Comparison of ENCODE assay signal across 9 cellular contexts in genomic region chr19:41997121-41997850, GRCh38. TPM values are rescaled to one million over a fixed set of nuclear protein-coding genes. Genes with fewer than 3 reads are reported as not detected.
A peak's percentile ranks its signal among the peaks of the same experiment; 100 is the strongest.
DNase-seq lines count a peak whose midpoint lies in the region; ATAC-seq and TF ChIP-seq lines count a peak whose summit lies in the region.
"Had no signal": no experiment of that assay in that cellular context is flagged by ENCODE, and none has a peak within 500 bp of the region (broad histone marks: within the 10 kb centered on the region; RNA-seq: fewer than 3 reads in every experiment).

No MANE protein-coding gene starts in this region.

- peak overlapping the region; percentile 53 for H3K4me3 Mint-ChIP-seq in activated T-cell treated with anti-CD3 and anti-CD28 coated beads, Interleukin-2, amount 50 U/mL, for 4 hours

- H3K27me3 ChIP-seq in gastroesophageal sphincter = peaks cover 100% of the 10 kb centered on the region
- H3K27me3 ChIP-seq in parathyroid adenoma (ENCODE audit: control insufficient read depth, insufficient read depth, low read length) = no peaks in the 10 kb centered on the region

- H3K4me2 ChIP-seq in parathyroid adenoma (ENCODE audit: low read length) = peak overlapping the region; percentile 42
- H3K4me2 ChIP-seq: KMS-11 had no signal

- peaks cover 0 to 40% (median 19%) of the 10 kb centered on the region in 3 donors for H3K4me1 ChIP-seq in gastroesophageal sphincter
- peaks cover 30% of the 10 kb centered on the region for H3K4me1 ChIP-seq in parathyroid adenoma

- H3K27ac ChIP-seq in gastroesophageal sphincter (no peak overlapping the region), parathyroid adenoma (peak overlapping the region; percentile 90)
- H3K27ac ChIP-seq: KMS-11 had no signal

- peaks cover 70% of the 10 kb centered on the region for H3K27me3 Mint-ChIP-seq in activated T-cell treated with anti-CD3 and anti-CD28 coated beads, Interleukin-2, amount 50 U/mL, for 4 hours (ENCODE audit: low read depth)

- DNase-seq in GM12864 (ENCODE audit: low read depth) (no peak), NB4 (ENCODE audit: low read depth) (peak; percentile 48)
- no peak for DNase-seq in activated T-cell treated with anti-CD3 and anti-CD28 coated beads, Interleukin-2, amount 50 U/mL, for 4 hours

- peak overlapping the region; percentile 50 for H3K9ac ChIP-seq in parathyroid adenoma
- H3K9ac ChIP-seq: KMS-11 had no signal

- no peaks in the 10 kb centered on the region for H3K36me3 Mint-ChIP-seq in activated T-cell treated with anti-CD3 and anti-CD28 coated beads, Interleukin-2, amount 50 U/mL, for 4 hours (ENCODE audit: insufficient read depth)

- TF ChIP-seq EP300 in gastroesophageal sphincter (IDR thresholded peaks at IDR 0.05) = no peak

- H3K79me2 ChIP-seq in parathyroid adenoma = no peaks in the 10 kb centered on the region

- no peak for ATAC-seq in activated T-cell treated with anti-CD3 and anti-CD28 coated beads, Interleukin-2, amount 50 U/mL, for 4 hours
- ATAC-seq in gastroesophageal sphincter (peak; percentile 40), HG03342 (IDR thresholded peaks at IDR 0.05; ENCODE audit: unreplicated experiment) (no peak), HG02571 (IDR thresholded peaks at IDR 0.05; ENCODE audit: unreplicated experiment) (no peak), GM21381 (IDR thresholded peaks at IDR 0.05; ENCODE audit: unreplicated experiment) (no peak)

- peak; percentile 4 for TF ChIP-seq CTCF in GM12864 (IDR thresholded peaks at IDR 0.05; ENCODE audit: low read depth, low read length, missing control alignments)
- no peak for TF ChIP-seq CTCF in NB4 (IDR thresholded peaks at IDR 0.05; ENCODE audit: low read depth, low read length)
- no peak for TF ChIP-seq CTCF in gastroesophageal sphincter (IDR thresholded peaks at IDR 0.05)
- no peak for TF ChIP-seq CTCF in parathyroid adenoma (IDR thresholded peaks at IDR 0.05)

- 1 to 2% methylated on average over 16 to 25 of the region's 35 CpGs for WGBS in gastroesophageal sphincter (ENCODE audit: low coverage in 1 of 2), 2 donors

- TF ChIP-seq POLR2A in NB4 (IDR thresholded peaks at IDR 0.05; ENCODE audit: extremely low read depth, insufficient read length) = no peak
- no peak for TF ChIP-seq POLR2A in gastroesophageal sphincter (IDR thresholded peaks at IDR 0.05)

- no peaks in the 10 kb centered on the region for H3K9me3 ChIP-seq in gastroesophageal sphincter
- H3K9me3 ChIP-seq in parathyroid adenoma (ENCODE audit: control insufficient read depth, low read length) = no peaks in the 10 kb centered on the region

- peak overlapping the region; percentile 77 for H2AFZ ChIP-seq in parathyroid adenoma

- H3K9me3 Mint-ChIP-seq in activated T-cell treated with anti-CD3 and anti-CD28 coated beads, Interleukin-2, amount 50 U/mL, for 4 hours = no peaks in the 10 kb centered on the region

- peaks cover 36% of the 10 kb centered on the region for H3K4me1 Mint-ChIP-seq in activated T-cell treated with anti-CD3 and anti-CD28 coated beads, Interleukin-2, amount 50 U/mL, for 4 hours (ENCODE audit: low read depth)

- peaks cover 0 to 13% of the 10 kb centered on the region in 2 donors for H3K36me3 ChIP-seq in gastroesophageal sphincter
- no peaks in the 10 kb centered on the region for H3K36me3 ChIP-seq in parathyroid adenoma (ENCODE audit: control insufficient read depth, insufficient read depth, low read length)

- H3K4me3 ChIP-seq in GM12864 (ENCODE audit: low read depth, low read length) (no peak overlapping the region), NB4 (ENCODE audit: low read depth, low read length) (no peak overlapping the region), gastroesophageal sphincter (no peak overlapping the region), parathyroid adenoma (ENCODE audit: low read depth, low read length) (peak overlapping the region; percentile 27)

RNA-seq across cellular contexts. Expression of gene ATP1A3, which starts 3.3 kb away (rescaled TPM):
- total RNA-seq in activated T-cell treated with anti-CD3 and anti-CD28 coated beads, Interleukin-2, amount 50 U/mL, for 4 hours = 1 to 10 TPM; 2.8 to 4.9 (median 3.7) TPM
- total RNA-seq in gastroesophageal sphincter = 1 to 10 TPM in 2 of 4 donors, under 1 TPM in 1, not detected in 1; 0.81 to 2.6 (median 1.1) TPM

RNA-seq across cellular contexts. Expression of gene RABAC1, which starts 38.2 kb away (rescaled TPM):
- total RNA-seq in activated T-cell treated with anti-CD3 and anti-CD28 coated beads, Interleukin-2, amount 50 U/mL, for 4 hours = 10 to 100 TPM; 63.1 to 82.1 (median 70.4) TPM
- 100 to 1,000 TPM; 150 to 215 (median 201) TPM for total RNA-seq in gastroesophageal sphincter
